23 cellular contexts compared by ENCODE assay signal in the genomic region with DNA sequence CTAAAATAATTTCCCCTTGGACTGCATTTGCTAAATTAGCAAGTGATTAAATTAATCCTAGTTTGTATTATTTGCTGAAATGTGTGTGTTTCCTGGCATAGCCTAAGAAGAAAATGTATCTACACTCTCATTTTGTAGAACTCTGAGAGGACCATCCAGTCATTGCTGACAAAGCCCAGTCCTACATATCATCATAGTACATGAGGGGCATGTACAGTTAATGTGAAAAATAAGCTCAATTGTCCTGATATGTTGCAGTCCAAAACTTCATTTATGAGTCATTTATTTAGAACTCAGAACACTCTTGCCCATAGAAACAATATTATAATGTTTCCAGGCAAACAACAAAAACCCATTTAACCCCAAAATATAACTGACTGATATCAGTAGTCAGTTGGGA. TPM values are rescaled to one million over a fixed set of nuclear protein-coding genes. Genes with fewer than 3 reads are reported as not detected.
DNase-seq lines count a peak whose midpoint lies in the region; ATAC-seq, FAIRE-seq and TF ChIP-seq lines count a peak whose summit lies in the region.
"Had no signal": no experiment of that assay in that cellular context is flagged by ENCODE, and none has a peak within 500 bp of the region (broad histone marks: within the 10 kb centered on the region; RNA-seq: fewer than 3 reads in every experiment).

No MANE protein-coding gene starts in this region.

- peak overlapping the region; percentile 53 for H2AFZ ChIP-seq in K562 (ENCODE audit: low read depth, low read length)

- H3K4me3 ChIP-seq in left ventricle myocardium inferior (peak overlapping the region; percentile 65), heart left ventricle (no peak overlapping the region), K562 (no peak overlapping the region), aorta (ENCODE audit: low read length in 2 of 2) (no peak overlapping the region)
- H3K4me3 ChIP-seq: MG63 had no signal

- in situ Hi-C loops in K562 (cut with MboI), result loop anchor here (5.0 kb wide), 1 partner anchor 83 kb away; a partner anchor contains a TSS

- TF ChIP-seq CTCF in left ventricle myocardium inferior (IDR thresholded peaks at IDR 0.05; ENCODE audit: borderline replicate concordance) (no peak), heart left ventricle (IDR thresholded peaks at IDR 0.05) (no peak), K562 (IDR thresholded peaks at IDR 0.05 in 2 of 3, conservative IDR thresholded peaks at IDR 0.05 in 1 of 3; ENCODE audit: insufficient read depth in 2 of 3, low read depth in 1 of 3, low read length in 3 of 3) (no peak)

- no peaks in the 10 kb centered on the region for H3K9me1 ChIP-seq in K562 (ENCODE audit: control insufficient read depth, insufficient read depth, low read length)

- H3K9ac ChIP-seq in K562 (ENCODE audit: insufficient read depth in 1 of 2, low read depth in 2 of 2, low read length in 2 of 2), result no peak overlapping the region

- no peak for TF ChIP-seq POLR2A in heart left ventricle (IDR thresholded peaks at IDR 0.05)
- no peak for TF ChIP-seq POLR2A in K562 (conservative IDR thresholded peaks at IDR 0.05)

- TF ChIP-seq RAD21 in K562 (CRISPR knock-in tag; conservative IDR thresholded peaks at IDR 0.05 in 1 of 2, IDR thresholded peaks at IDR 0.05 in 1 of 2), result no peak

- H3K36me3 ChIP-seq in left ventricle myocardium inferior (peaks cover 8% of the 10 kb centered on the region), heart left ventricle (peaks cover 0 to 12% (median 0%) of the 10 kb centered on the region in 9 donors), K562 (ENCODE audit: control insufficient read depth, insufficient read depth, low read length) (peaks cover 6% of the 10 kb centered on the region; the same call in 1 of the 3 replicates), aorta (ENCODE audit: control insufficient read depth in 1 of 2, insufficient read depth in 2 of 2, low read length in 1 of 2) (no peaks in the 10 kb centered on the region)
- H3K36me3 ChIP-seq: BE2C, MG63 had no signal

- H3K9me3 ChIP-seq in left ventricle myocardium inferior (replicated peaks) (no peaks in the 10 kb centered on the region), heart left ventricle (no peaks in the 10 kb centered on the region), K562 (replicated peaks; ENCODE audit: control insufficient read depth, insufficient read depth, low read depth, low read length) (no peaks in the 10 kb centered on the region), aorta (ENCODE audit: control insufficient read depth, low read length) (peaks cover 2% of the 10 kb centered on the region)
- H3K9me3 ChIP-seq: BE2C, Caco-2, MG63 had no signal

- ATAC-seq in activated CD4-positive, alpha-beta T cell treated with anti-CD3 and anti-CD28 coated beads for 36 hours, result peak; percentile 34
- no peak for ATAC-seq in heart left ventricle
- no peak for ATAC-seq in K562
- ATAC-seq in aorta (ENCODE audit: low FRiP score), result no peak
- ATAC-seq: HCT116 had no signal

- H3K9me3 Mint-ChIP-seq in activated CD4-positive, alpha-beta T cell treated with anti-CD3 and anti-CD28 coated beads for 36 hours (ENCODE audit: low read depth), result no peaks in the 10 kb centered on the region
- H3K9me3 Mint-ChIP-seq in T-helper 1 cell treated with Interleukin-12 subunit alpha and Interleukin-12 subunit beta and Interleukin-4 antibody, amounts not matched to agents 30 μg/mL and 1 μg/mL, for 36 hours, result peaks cover 12% of the 10 kb centered on the region
- H3K9me3 Mint-ChIP-seq: CD4-positive, alpha-beta T cell; IgD-negative memory B cell had no signal

- H3K27ac ChIP-seq in left ventricle myocardium inferior (replicated peaks) (no peak overlapping the region), heart left ventricle (no peak overlapping the region), K562 (ENCODE audit: extremely low read depth, low read depth, low read length) (no peak overlapping the region), aorta (ENCODE audit: low read depth in 1 of 2, low read length in 2 of 2) (no peak overlapping the region)

- intact Hi-C loops in activated CD4-positive, alpha-beta T cell treated with anti-CD3 and anti-CD28 coated beads for 36 hours (cut with DNase I, micrococcal nuclease), result no loop called here
- intact Hi-C loops in left ventricle myocardium inferior (cut with micrococcal nuclease), result loop anchor here (10.0 kb wide), 1 partner anchor 111 kb away; no protein-coding TSS in a partner anchor
- intact Hi-C loops in heart left ventricle (cut with DNase I), result no loop called here
- intact Hi-C loops in K562 (cut with micrococcal nuclease), result no loop called here
- intact Hi-C loops in aorta (cut with DNase I), result no loop called here

- peaks cover 47% of the 10 kb centered on the region for H3K36me3 Mint-ChIP-seq in activated CD4-positive, alpha-beta T cell treated with anti-CD3 and anti-CD28 coated beads for 36 hours (ENCODE audit: low read depth)
- H3K36me3 Mint-ChIP-seq in T-helper 1 cell treated with Interleukin-12 subunit alpha and Interleukin-12 subunit beta and Interleukin-4 antibody, amounts not matched to agents 30 μg/mL and 1 μg/mL, for 36 hours (ENCODE audit: low read depth), result peaks cover 11% of the 10 kb centered on the region
- H3K36me3 Mint-ChIP-seq: IgD-negative memory B cell had no signal

- POLR2A ChIA-PET in activated CD4-positive, alpha-beta T cell treated with anti-CD3 and anti-CD28 coated beads for 36 hours (lab: Charles Lee), result interaction anchor here (0.5 to 1.3 kb wide), 2 partner anchors 11 to 40 kb away, joined by 3 to 5 read pairs; no protein-coding TSS in a partner anchor
- POLR2A ChIA-PET in K562 (lab: Yijun Ruan, JAX), result interaction anchor here (0.5 kb wide), 1 partner anchor 468 kb away, joined by 3 read pairs; no protein-coding TSS in a partner anchor

- H3K79me2 ChIP-seq in K562 (ENCODE audit: control insufficient read depth, insufficient read depth, low read length), result no peaks in the 10 kb centered on the region

- no TSS peak for BruUV-seq in K562 (replicated peaks; lab: Mats Ljungman, UMichigan)

- no peaks in the 10 kb centered on the region for H3K27me3 ChIP-seq in left ventricle myocardium inferior (ENCODE audit: low read depth)
- H3K27me3 ChIP-seq in heart left ventricle, result no peaks in the 10 kb centered on the region
- H3K27me3 ChIP-seq in K562 (ENCODE audit: control insufficient read depth in 2 of 2, insufficient read depth in 2 of 2, low read length in 2 of 2), result no peaks in the 10 kb centered on the region; a peak in 1 of 5 replicates
- no peaks in the 10 kb centered on the region for H3K27me3 ChIP-seq in aorta (ENCODE audit: control insufficient read depth in 1 of 2, insufficient read depth in 2 of 2, low read length in 1 of 2)
- H3K27me3 ChIP-seq: MG63 had no signal

- H3K27ac Mint-ChIP-seq in activated CD4-positive, alpha-beta T cell treated with anti-CD3 and anti-CD28 coated beads for 36 hours, result peak overlapping the region; percentile 84
- peak overlapping the region; percentile 85 for H3K27ac Mint-ChIP-seq in T-helper 1 cell treated with Interleukin-12 subunit alpha and Interleukin-12 subunit beta and Interleukin-4 antibody, amounts not matched to agents 30 μg/mL and 1 μg/mL, for 36 hours
- H3K27ac Mint-ChIP-seq: CD4-positive, alpha-beta T cell had no signal

- no peak overlapping the region for H3K4me2 ChIP-seq in K562 (ENCODE audit: insufficient read depth, low read length)

- peak overlapping the region; percentile 67 for H3K4me3 Mint-ChIP-seq in activated CD4-positive, alpha-beta T cell treated with anti-CD3 and anti-CD28 coated beads for 36 hours
- peak overlapping the region; percentile 61 for H3K4me3 Mint-ChIP-seq in T-helper 1 cell treated with Interleukin-12 subunit alpha and Interleukin-12 subunit beta and Interleukin-4 antibody, amounts not matched to agents 30 μg/mL and 1 μg/mL, for 36 hours
- H3K4me3 Mint-ChIP-seq: CD4-positive, alpha-beta T cell had no signal

- no peaks in the 10 kb centered on the region for H3K27me3 Mint-ChIP-seq in activated CD4-positive, alpha-beta T cell treated with anti-CD3 and anti-CD28 coated beads for 36 hours
- no peaks in the 10 kb centered on the region for H3K27me3 Mint-ChIP-seq in T-helper 1 cell treated with Interleukin-12 subunit alpha and Interleukin-12 subunit beta and Interleukin-4 antibody, amounts not matched to agents 30 μg/mL and 1 μg/mL, for 36 hours (ENCODE audit: low read depth)
- H3K27me3 Mint-ChIP-seq: CD4-positive, alpha-beta T cell had no signal

- no peak for DNase-seq in activated CD4-positive, alpha-beta T cell treated with anti-CD3 and anti-CD28 coated beads for 36 hours
- no peak for DNase-seq in activated CD4-positive, alpha-beta T cell treated with anti-CD3 and anti-CD28 coated beads for 48 hours
- DNase-seq in left ventricle myocardium inferior (no peak), heart left ventricle (no peak), K562 (ENCODE audit: extremely low read depth in 1 of 4, low spot score in 3 of 4) (no peak), GM19240 (ENCODE audit: insufficient read length, low spot score) (no peak), aorta (no peak)
- DNase-seq: BE2C; Caco-2; CD4-positive, alpha-beta T cell; GOT3; Kasumi-1; MG63; NCI-H1105; NCI-H1694; NCI-H510A; NCI-H748 treated with DMSO at 0.1 percent for 48 hours had no signal

- no peak for FAIRE-seq in K562 (lab: Jason Lieb, UNC)
- FAIRE-seq: A204.1, G401.6, GM19239 had no signal

- H3K4me1 ChIP-seq in left ventricle myocardium inferior (peaks cover 48% of the 10 kb centered on the region), heart left ventricle (peaks cover 0 to 24% (median 4%) of the 10 kb centered on the region in 12 donors), K562 (replicated peaks in 1 of 2; ENCODE audit: control insufficient read depth in 2 of 2, insufficient read depth in 2 of 2, low read length in 2 of 2) (peaks cover 0 to 20% of the 10 kb centered on the region in 2 experiments; a peak in 3 of 5 replicates), aorta (ENCODE audit: control insufficient read depth in 1 of 2, insufficient read depth in 2 of 2, low read length in 2 of 2) (no peaks in the 10 kb centered on the region)
- H3K4me1 ChIP-seq: BE2C, Caco-2 had no signal

- no peaks in the 10 kb centered on the region for H4K20me1 ChIP-seq in K562 (replicated peaks; ENCODE audit: control insufficient read depth, insufficient read depth, low read length)

- CTCF ChIA-PET in activated CD4-positive, alpha-beta T cell treated with anti-CD3 and anti-CD28 coated beads for 36 hours (lab: Charles Lee), result interaction anchor here (0.8 to 2.2 kb wide), 9 partner anchors 11 to 128 kb away, joined by 3 to 10 read pairs (median 3); a partner anchor contains a TSS
- CTCF ChIA-PET in K562 (lab: Yijun Ruan, JAX; ENCODE audit: low intra/inter-chr PET ratio), result no interaction called here

- peaks cover 81% of the 10 kb centered on the region for H3K4me1 Mint-ChIP-seq in activated CD4-positive, alpha-beta T cell treated with anti-CD3 and anti-CD28 coated beads for 36 hours
- H3K4me1 Mint-ChIP-seq in T-helper 1 cell treated with Interleukin-12 subunit alpha and Interleukin-12 subunit beta and Interleukin-4 antibody, amounts not matched to agents 30 μg/mL and 1 μg/mL, for 36 hours (ENCODE audit: low read depth), result peaks cover 73% of the 10 kb centered on the region

- no peak for TF ChIP-seq EP300 in K562 (IDR thresholded peaks at IDR 0.05; ENCODE audit: low read length)

RNA-seq across cellular contexts. Expression of a gene that starts 27.0 kb away (rescaled TPM):
- 1 to 10 TPM; 2.8 to 3.9 TPM for total RNA-seq in activated CD4-positive, alpha-beta T cell treated with anti-CD3 and anti-CD28 coated beads for 36 hours
- total RNA-seq in left ventricle myocardium inferior (5.4 TPM), heart left ventricle (10 to 100 TPM in 2 of 9 donors, 1 to 10 TPM in 7; 3.4 to 11.9 (median 6.8) TPM), K562 (2014; rRNA removed) (2.7 and 2.9 TPM in 2 replicates), K562 (2014; rRNA removed; fragmentation: Illumina TruSeq; extraction: Trizol) (4.4 and 4.8 TPM in 2 replicates), K562 (2015; rRNA removed; fragmentation: Illumina TruSeq; extraction: Trizol) (5.3 and 5.5 TPM in 2 replicates), K562 (2021) (3.0 and 3.1 TPM in 2 replicates), aorta (1 to 10 TPM; 3.2 to 3.8 TPM)
- polyA plus RNA-seq in heart left ventricle (1 to 10 TPM; 1.1 to 8.7 TPM), K562 (2011; rRNA removed) (2.5 and 2.8 TPM in 2 replicates), K562 (2014; fragmentation: Illumina TruSeq; extraction: Trizol) (3.3 and 3.5 TPM in 2 replicates), K562 (2014; fragmentation: Nextera tagmentation; extraction: Ambion mirVana) (1 to 10 TPM; 5.1 to 6.5 TPM), K562 (2014; rRNA removed) (2.1 and 3.2 TPM in 2 replicates), aorta (1 to 10 TPM; 2.5 to 2.8 TPM)
- total RNA-seq in K562 (2011; cell fraction: chromatin; rRNA removed; ENCODE audit: low replicate concordance), result 2.4 and 7.3 TPM in 2 replicates
- total RNA-seq in K562 (2011; cell fraction: nucleolus; rRNA removed), result 1.8 and 2.3 TPM in 2 replicates
- total RNA-seq in K562 (2011; cell fraction: nucleoplasm; rRNA removed), result 2.2 and 3.2 TPM in 2 replicates
- polyA plus RNA-seq in K562 (2011; cell fraction: cytosol; rRNA removed), result 1.1 and 1.5 TPM in 2 replicates
- polyA plus RNA-seq in K562 (2011; cell fraction: nucleus; rRNA removed), result 1.0 and 2.5 TPM in 2 replicates
- 3.3 and 5.8 TPM in 2 replicates for polyA plus RNA-seq in K562 (2012)
- 4.7 and 5.5 TPM in 2 replicates for polyA minus RNA-seq in K562 (2011; rRNA and poly(A)+ RNA removed)
- polyA minus RNA-seq in K562 (2011; cell fraction: cytosol; rRNA and poly(A)+ RNA removed), result 2.0 and 2.6 TPM in 2 replicates
- 3.2 and 8.6 TPM in 2 replicates for polyA minus RNA-seq in K562 (2011; cell fraction: nucleus; rRNA and poly(A)+ RNA removed)
